26 cellular contexts compared by ENCODE assay signal in the genomic region with DNA sequence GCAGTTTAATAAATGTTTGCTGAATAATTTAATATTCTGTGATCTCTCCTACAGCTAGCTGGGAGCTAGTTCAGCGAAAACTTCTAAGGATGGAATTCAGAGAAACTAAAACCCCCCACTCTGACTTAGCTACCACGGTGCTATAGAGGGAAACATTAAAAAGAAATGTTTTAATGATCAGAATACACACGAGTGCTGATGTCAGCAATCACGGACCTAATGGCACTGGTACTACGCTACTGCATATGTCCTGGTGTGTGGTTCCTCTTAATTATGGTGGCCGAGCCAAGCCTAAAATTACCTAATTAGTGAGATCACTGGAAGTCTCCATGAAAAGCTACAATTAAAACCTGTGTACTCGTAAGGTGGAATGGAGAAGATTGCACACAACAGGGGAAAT. TPM values are rescaled to one million over a fixed set of nuclear protein-coding genes. Genes with fewer than 3 reads are reported as not detected.
DNase-seq lines count a peak whose midpoint lies in the region; ATAC-seq, FAIRE-seq and TF ChIP-seq lines count a peak whose summit lies in the region.
"Had no signal": no experiment of that assay in that cellular context is flagged by ENCODE, and none has a peak within 500 bp of the region (broad histone marks: within the 10 kb centered on the region; RNA-seq: fewer than 3 reads in every experiment).

No MANE protein-coding gene starts in this region.

- H3K18ac ChIP-seq in IMR-90 (ENCODE audit: low read depth, low read length): no peak overlapping the region

- H3K4ac ChIP-seq in IMR-90 (ENCODE audit: low read depth, low read length): no peak overlapping the region

- H3K27ac ChIP-seq in A549: peak overlapping the region in 1 of 2 experiments; percentile 75; a peak in 2 of 6 replicates
- H3K27ac ChIP-seq in IMR-90 (ENCODE audit: insufficient read depth, low read length): no peak overlapping the region
- H3K27ac ChIP-seq in mammary epithelial cell (ENCODE audit: insufficient read depth, low read depth, low read length): no peak overlapping the region
- H3K27ac ChIP-seq: cardiac muscle cell, KMS-11, SK-N-MC had no signal

- H2AK5ac ChIP-seq in IMR-90 (ENCODE audit: low read depth, low read length): no peak overlapping the region

- peaks cover 21% of the 10 kb centered on the region for H3K4me1 Mint-ChIP-seq in activated T-cell treated with anti-CD3 and anti-CD28 coated beads, Interleukin-2, amount 50 U/mL, for 24 hours (ENCODE audit: low read depth)

- peak overlapping the region; percentile 93 for H3K27ac Mint-ChIP-seq in activated T-cell treated with anti-CD3 and anti-CD28 coated beads, Interleukin-2, amount 50 U/mL, for 24 hours

- H3K23ac ChIP-seq in IMR-90 (ENCODE audit: low read depth, low read length): no peak overlapping the region

- no peak overlapping the region for H3K4me3 Mint-ChIP-seq in activated T-cell treated with anti-CD3 and anti-CD28 coated beads, Interleukin-2, amount 50 U/mL, for 24 hours
- H3K4me3 Mint-ChIP-seq: mesothelial cell of epicardium had no signal

- H3K79me2 ChIP-seq in mammary epithelial cell (ENCODE audit: insufficient read depth, low read length): no peaks in the 10 kb centered on the region

- CTCF ChIA-PET in A549 (lab: Yijun Ruan, JAX) (interaction anchor here (0.7 to 5.8 kb wide), 17 partner anchors 28 to 326 kb away, joined by 3 to 53 read pairs (median 3); a partner anchor contains a TSS), IMR-90 (lab: Yijun Ruan, JAX) (interaction anchor here (0.9 to 1.2 kb wide), 2 partner anchors 79 to 122 kb away, joined by 4 to 5 read pairs; no protein-coding TSS in a partner anchor), mammary epithelial cell (lab: Charles Lee; ENCODE audit: low non-redundant PET) (interaction anchor here (0.6 kb wide), 1 partner anchor 8 kb away, joined by 7 read pairs; no protein-coding TSS in a partner anchor)

- H2AFZ ChIP-seq in IMR-90 (replicated peaks; ENCODE audit: low read length, poor library complexity): no peak overlapping the region
- H2AFZ ChIP-seq in mammary epithelial cell (ENCODE audit: low read depth, low read length): peak overlapping the region; percentile 98

- TF ChIP-seq RAD21 in A549 (conservative IDR thresholded peaks at IDR 0.05 in 1 of 2, IDR thresholded peaks at IDR 0.05 in 1 of 2) (no peak), IMR-90 (IDR thresholded peaks at IDR 0.05; ENCODE audit: low read length) (no peak)

- H3K27me3 ChIP-seq in IMR-90 (ENCODE audit: control insufficient read depth, insufficient read depth, low read length) (no peaks in the 10 kb centered on the region), mammary epithelial cell (ENCODE audit: insufficient read depth, low read length) (no peaks in the 10 kb centered on the region)
- H3K27me3 ChIP-seq: cardiac muscle cell had no signal

- H3K36me3 ChIP-seq in IMR-90 (ENCODE audit: control insufficient read depth, insufficient read depth, low read length) (peaks cover 3% of the 10 kb centered on the region; the same call in 1 of the 2 replicates), mammary epithelial cell (ENCODE audit: insufficient read depth, low read length) (no peaks in the 10 kb centered on the region)

- no peaks in the 10 kb centered on the region for H3K9me1 ChIP-seq in IMR-90 (ENCODE audit: insufficient read depth, low read length)

- H2BK5ac ChIP-seq in IMR-90 (ENCODE audit: low read depth, low read length, poor library complexity, severe bottlenecking): no peak overlapping the region

- H4K91ac ChIP-seq in IMR-90 (ENCODE audit: insufficient read depth, low read depth, low read length): no peak overlapping the region

- dilution Hi-C loops in IMR-90 (cut with HindIII; ENCODE audit: low sequenced_read_pairs, unreplicated experiment): no loop called here
- dilution Hi-C loops in mammary epithelial cell (cut with HindIII; ENCODE audit: low sequenced_read_pairs): no loop called here

- no peak for FAIRE-seq in A549 (lab: Jason Lieb, UNC)
- FAIRE-seq: colon, frontal cortex, kidney had no signal

- no peaks in the 10 kb centered on the region for H3K27me3 Mint-ChIP-seq in activated T-cell treated with anti-CD3 and anti-CD28 coated beads, Interleukin-2, amount 50 U/mL, for 24 hours
- H3K27me3 Mint-ChIP-seq: CD4-positive, CD25-positive, alpha-beta regulatory T cell had no signal

- no peak for DNase-seq in activated T-cell treated with anti-CD3 and anti-CD28 coated beads, Interleukin-2, amount 50 U/mL, for 24 hours
- no peak for DNase-seq in activated T-cell treated with anti-CD3 and anti-CD28 coated beads for 4 hours
- no peak for DNase-seq in A549 (ENCODE audit: low read depth in 1 of 2, low spot score in 1 of 2)
- DNase-seq in IMR-90: no peak
- no peak for DNase-seq in mammary epithelial cell
- DNase-seq in NCI-H1105 treated with DMSO at 0.1 percent for 48 hours (lab: John Stamatoyannopoulos, UW): no peak
- no peak for DNase-seq in SIG-M5 (lab: John Stamatoyannopoulos, UW)
- no peak for DNase-seq in nucleus accumbens (lab: John Stamatoyannopoulos, UW)
- DNase-seq: activated CD4-positive, alpha-beta T cell treated with anti-CD3 and anti-CD28 coated beads, Interleukin-2, amount 50 U/mL, for 48 hours; activated CD4-positive, CD25-positive, alpha-beta regulatory T cell treated with anti-CD3 and anti-CD28 coated beads, Interleukin-2, amount 50 U/mL, for 72 hours; activated effector memory CD4-positive, alpha-beta T cell treated with anti-CD3 and anti-CD28 coated beads, Interleukin-2, amount 50 U/mL, for 16 hours; CD4-positive, CD25-positive, alpha-beta regulatory T cell; kidney; left ventricle myocardium superior; NCI-H1417; NCI-H2029; NCI-H526; NK-92 treated with Interleukin-12 subunit alpha and Interleukin-12 subunit beta, amount 100 ng/mL, for 24 hours; stimulated activated CD4-positive, alpha-beta T cell treated with anti-CD3 and anti-CD28 coated beads, Interleukin-4, amount 100 ng/mL, for 4 hours; T-helper 2 cell had no signal

- H3K4me2 ChIP-seq in A549 (no peak overlapping the region), IMR-90 (ENCODE audit: low read depth, low read length) (no peak overlapping the region), mammary epithelial cell (ENCODE audit: insufficient read depth, low read depth, low read length) (no peak overlapping the region)
- H3K4me2 ChIP-seq: KMS-11 had no signal

- no peaks in the 10 kb centered on the region for H3K9me3 Mint-ChIP-seq in activated T-cell treated with anti-CD3 and anti-CD28 coated beads, Interleukin-2, amount 50 U/mL, for 24 hours
- H3K9me3 Mint-ChIP-seq: mesothelial cell of epicardium had no signal

- H4K8ac ChIP-seq in IMR-90 (ENCODE audit: low read depth in 2 of 2, low read length in 2 of 2): no peak overlapping the region

- no peak overlapping the region for H2BK15ac ChIP-seq in IMR-90 (ENCODE audit: low read depth, low read length)

- no peak overlapping the region for H3K4me3 ChIP-seq in A549
- H3K4me3 ChIP-seq in IMR-90 (ENCODE audit: insufficient read depth, low read depth, low read length): no peak overlapping the region
- no peak overlapping the region for H3K4me3 ChIP-seq in mammary epithelial cell (replicated peaks in 1 of 3; ENCODE audit: insufficient read depth in 1 of 3, low read depth in 2 of 3, low read length in 3 of 3)
- H3K4me3 ChIP-seq: cardiac muscle cell, SK-N-MC had no signal

- H3K79me1 ChIP-seq in IMR-90 (ENCODE audit: low read depth in 1 of 2, low read length in 2 of 2): no peaks in the 10 kb centered on the region

- TF ChIP-seq CTCF in A549 (IDR thresholded peaks at IDR 0.05) (no peak), IMR-90 (conservative IDR thresholded peaks at IDR 0.05; ENCODE audit: low read depth, low read length) (no peak), mammary epithelial cell (conservative IDR thresholded peaks at IDR 0.05 in 1 of 2, IDR thresholded peaks at IDR 0.05 in 1 of 2; ENCODE audit: extremely low read depth in 1 of 2, insufficient read depth in 1 of 2, low read depth in 1 of 2, low read length in 2 of 2) (no peak)

- H3K56ac ChIP-seq in IMR-90 (ENCODE audit: extremely low read depth, insufficient read depth, low read length): no peak overlapping the region

- H2BK120ac ChIP-seq in IMR-90 (ENCODE audit: low read depth, low read length): 0 out of 2 replicates have a peak overlapping the region, but pooled peaks have one; percentile 82

- H3K14ac ChIP-seq in IMR-90 (replicated peaks; ENCODE audit: low read depth, low read length): no peak overlapping the region

- H3K9ac ChIP-seq in IMR-90 (ENCODE audit: low read depth, low read length) (no peak overlapping the region), mammary epithelial cell (ENCODE audit: insufficient read depth, low read length) (no peak overlapping the region)
- H3K9ac ChIP-seq: KMS-11 had no signal

- intact Hi-C loops in IMR-90 (cut with micrococcal nuclease) (loop anchor here (1.0 to 5.0 kb wide), 4 partner anchors 34 to 322 kb away; a partner anchor contains a TSS), mammary epithelial cell (cut with micrococcal nuclease) (loop anchor here (1.0 to 5.0 kb wide), 6 partner anchors 35 to 323 kb away; no protein-coding TSS in a partner anchor)

- no peak overlapping the region for H4K5ac ChIP-seq in IMR-90 (ENCODE audit: low read depth, low read length)

- H4K20me1 ChIP-seq in IMR-90 (ENCODE audit: insufficient read depth, low read length): no peaks in the 10 kb centered on the region
- H4K20me1 ChIP-seq in mammary epithelial cell (ENCODE audit: insufficient read depth, low read length): no peaks in the 10 kb centered on the region

- H2AK9ac ChIP-seq in IMR-90 (replicated peaks; ENCODE audit: low read depth, low read length, poor library complexity): no peak overlapping the region

- TF ChIP-seq POLR2A in A549 (IDR thresholded peaks at IDR 0.05; ENCODE audit: low read length) (no peak), IMR-90 (IDR thresholded peaks at IDR 0.05; ENCODE audit: low read depth, low read length) (no peak)

- H2BK20ac ChIP-seq in IMR-90 (ENCODE audit: low read depth, low read length): no peak overlapping the region

- no peak for TF ChIP-seq EP300 in A549 (IDR thresholded peaks at IDR 0.05)

- H3K36me3 Mint-ChIP-seq in activated T-cell treated with anti-CD3 and anti-CD28 coated beads, Interleukin-2, amount 50 U/mL, for 24 hours (ENCODE audit: low read depth): no peaks in the 10 kb centered on the region
- H3K36me3 Mint-ChIP-seq: CD4-positive, CD25-positive, alpha-beta regulatory T cell had no signal

- BruUV-seq in IMR-90 (replicated peaks; lab: Mats Ljungman, UMichigan) (no TSS peak), mammary epithelial cell (replicated peaks; lab: Mats Ljungman, UMichigan) (no TSS peak)

- POLR2A ChIA-PET in A549 (lab: Yijun Ruan, JAX): no interaction called here
- POLR2A ChIA-PET in IMR-90 (lab: Charles Lee; ENCODE audit: unreplicated experiment): no interaction called here

- ATAC-seq in A549 (no peak), IMR-90 (ENCODE audit: low read depth) (no peak)

- H3K4me1 ChIP-seq in A549 (peaks cover 7% of the 10 kb centered on the region; the same call in 2 of the 3 replicates), IMR-90 (ENCODE audit: control insufficient read depth, insufficient read depth, low read length) (peaks cover 5% of the 10 kb centered on the region), mammary epithelial cell (ENCODE audit: insufficient read depth, low read length) (peaks cover 22% of the 10 kb centered on the region)

- H3K9me3 ChIP-seq in A549: no peaks in the 10 kb centered on the region
- H3K9me3 ChIP-seq in IMR-90 (ENCODE audit: control insufficient read depth, insufficient read depth, low read length): no peaks in the 10 kb centered on the region
- H3K9me3 ChIP-seq in mammary epithelial cell (replicated peaks; ENCODE audit: insufficient read depth, low read length): no peaks in the 10 kb centered on the region

- 68% methylated on average over 7 of the region's 7 CpGs for WGBS in A549 (ENCODE audit: missing lambda C conversion rate)
- no CpG with 5 or more reads among the region's 7 CpGs for WGBS in IMR-90 (ENCODE audit: extremely low coverage in 2 of 2, insufficient read length in 1 of 2), 2 experiments
- WGBS in mammary epithelial cell (ENCODE audit: low coverage, missing lambda C conversion rate): 83% methylated on average over 7 of the region's 7 CpGs

- in situ Hi-C loops in IMR-90 (cut with MboI; ENCODE audit: low sequenced_read_pairs) (loop anchor here (5.0 to 25.0 kb wide), 2 partner anchors 84 to 309 kb away; no protein-coding TSS in a partner anchor), mammary epithelial cell (cut with MboI; ENCODE audit: low sequenced_read_pairs in 2 of 2) (no loop called here)

RNA-seq across cellular contexts. Expression of a gene that starts 23.9 kb away (rescaled TPM):
- polyA plus RNA-seq in A549 (2011; rRNA removed): 44.3 and 54.9 TPM in 2 replicates
- polyA plus RNA-seq in A549 (2012; cell fraction: cytosol; rRNA removed): 107 and 112 TPM in 2 replicates
- polyA plus RNA-seq in A549 (2012; cell fraction: nucleus; rRNA removed): 43.2 and 51.7 TPM in 2 replicates
- 40.3 to 43.3 TPM (median 40.7 TPM) in 3 replicates for polyA plus RNA-seq in A549 (2017; fragmentation: RNase III; extraction: RNeasy Plus Mini Kit Qiagen cat#74134 plus additional on column Dnase treatment)
- polyA minus RNA-seq in A549 (2011; rRNA and poly(A)+ RNA removed): 30.2 and 39.9 TPM in 2 replicates
- total RNA-seq in IMR-90 (2012; rRNA removed): 10.3 and 11.7 TPM in 2 replicates
- 78.9 and 94.1 TPM in 2 replicates for polyA plus RNA-seq in IMR-90 (2012; rRNA removed)
- polyA plus RNA-seq in IMR-90 (2012; cell fraction: cytosol; rRNA removed): 66.7 and 93.2 TPM in 2 replicates
- polyA plus RNA-seq in IMR-90 (2012; cell fraction: nucleus; rRNA removed; ENCODE audit: low replicate concordance): 24.5 and 29.7 TPM in 2 replicates
- total RNA-seq in mammary epithelial cell: 10 to 100 TPM; 10.8 to 34.9 TPM
- 55.3 TPM for polyA plus RNA-seq in mammary epithelial cell
- 24.0 TPM for polyA minus RNA-seq in mammary epithelial cell

RNA-seq across cellular contexts. Expression of a gene that starts 28.6 kb away (rescaled TPM):
- polyA plus RNA-seq in A549 (2011; rRNA removed) (6.6 and 6.8 TPM in 2 replicates), A549 (2017; fragmentation: RNase III; extraction: RNeasy Plus Mini Kit Qiagen cat#74134 plus additional on column Dnase treatment) (4.0 to 4.8 TPM (median 4.6 TPM) in 3 replicates), IMR-90 (2012; rRNA removed) (6.3 and 7.8 TPM in 2 replicates), mammary epithelial cell (6.4 TPM)
- polyA plus RNA-seq in A549 (2012; cell fraction: cytosol; rRNA removed): 3.3 and 3.4 TPM in 2 replicates
- 1.8 and 4.3 TPM in 2 replicates for polyA plus RNA-seq in A549 (2012; cell fraction: nucleus; rRNA removed)
- polyA minus RNA-seq in A549 (2011; rRNA and poly(A)+ RNA removed): 6.7 and 7.8 TPM in 2 replicates
- total RNA-seq in IMR-90 (2012; rRNA removed) (9.4 and 11.8 TPM in 2 replicates), mammary epithelial cell (10 to 100 TPM in 1 of 2 donors, 1 to 10 TPM in 1; 6.4 to 10.5 TPM)
- 5.9 and 6.6 TPM in 2 replicates for polyA plus RNA-seq in IMR-90 (2012; cell fraction: cytosol; rRNA removed)
- polyA plus RNA-seq in IMR-90 (2012; cell fraction: nucleus; rRNA removed; ENCODE audit: low replicate concordance): 2.3 and 4.8 TPM in 2 replicates
- 14.8 TPM for polyA minus RNA-seq in mammary epithelial cell
- total RNA-seq: CD4-positive, CD25-positive, alpha-beta regulatory T cell had no signal

RNA-seq across cellular contexts. Expression of a gene that starts 35.9 kb away (rescaled TPM):
- polyA plus RNA-seq in A549 (2011; rRNA removed): 8.9 and 10.5 TPM in 2 replicates
- polyA plus RNA-seq in A549 (2012; cell fraction: cytosol; rRNA removed): 10.0 and 12.0 TPM in 2 replicates
- polyA plus RNA-seq in A549 (2012; cell fraction: nucleus; rRNA removed): 22.8 and 25.9 TPM in 2 replicates
- polyA plus RNA-seq in A549 (2017; fragmentation: RNase III; extraction: RNeasy Plus Mini Kit Qiagen cat#74134 plus additional on column Dnase treatment): 6.0 to 7.6 TPM (median 6.8 TPM) in 3 replicates
- polyA minus RNA-seq in A549 (2011; rRNA and poly(A)+ RNA removed): 12.3 and 15.2 TPM in 2 replicates
- total RNA-seq in IMR-90 (2012; rRNA removed): 13.9 and 16.0 TPM in 2 replicates
- 29.9 and 30.6 TPM in 2 replicates for polyA plus RNA-seq in IMR-90 (2012; rRNA removed)
- polyA plus RNA-seq in IMR-90 (2012; cell fraction: cytosol; rRNA removed): 19.7 and 29.3 TPM in 2 replicates
- 49.8 and 78.6 TPM in 2 replicates for polyA plus RNA-seq in IMR-90 (2012; cell fraction: nucleus; rRNA removed; ENCODE audit: low replicate concordance)
- total RNA-seq in mammary epithelial cell: 10 to 100 TPM; 13.2 to 21.3 TPM
- 10.5 TPM for polyA plus RNA-seq in mammary epithelial cell
- 50.5 TPM for polyA minus RNA-seq in mammary epithelial cell

RNA-seq across cellular contexts. Expression of a gene that starts 42.5 kb away (rescaled TPM):
- polyA plus RNA-seq in A549 (2011; rRNA removed) (67.5 and 79.7 TPM in 2 replicates), A549 (2017; fragmentation: RNase III; extraction: RNeasy Plus Mini Kit Qiagen cat#74134 plus additional on column Dnase treatment) (70.5 to 74.7 TPM (median 73.9 TPM) in 3 replicates), IMR-90 (2012; rRNA removed) (66.0 and 77.9 TPM in 2 replicates), mammary epithelial cell (95.3 TPM)
- 71.1 and 76.6 TPM in 2 replicates for polyA plus RNA-seq in A549 (2012; cell fraction: cytosol; rRNA removed)
- polyA plus RNA-seq in A549 (2012; cell fraction: nucleus; rRNA removed): 33.4 and 36.7 TPM in 2 replicates
- 14.9 and 15.4 TPM in 2 replicates for polyA minus RNA-seq in A549 (2011; rRNA and poly(A)+ RNA removed)
- total RNA-seq in IMR-90 (2012; rRNA removed) (46.1 and 64.7 TPM in 2 replicates), mammary epithelial cell (100 to 1,000 TPM in 1 of 2 donors, 10 to 100 TPM in 1; 63.3 to 106 TPM)
- polyA plus RNA-seq in IMR-90 (2012; cell fraction: cytosol; rRNA removed): 50.4 and 62.7 TPM in 2 replicates
- polyA plus RNA-seq in IMR-90 (2012; cell fraction: nucleus; rRNA removed; ENCODE audit: low replicate concordance): 17.4 and 42.5 TPM in 2 replicates
- polyA minus RNA-seq in mammary epithelial cell: 46.6 TPM
